ENCODE assay signal across 16 cellular contexts in genomic region chr10:20674870-20675385, GRCh38.
DNase-seq lines count a peak whose midpoint lies in the region; ATAC-seq, FAIRE-seq and TF ChIP-seq lines count a peak whose summit lies in the region.
"Had no signal": no experiment of that assay in that cellular context is flagged by ENCODE, and none has a peak within 500 bp of the region (broad histone marks: within the 10 kb centered on the region; RNA-seq: fewer than 3 reads in every experiment).

No MANE protein-coding gene starts in this region.

- H3K27me3 ChIP-seq in HUES64 (ENCODE audit: insufficient read depth, low read length) (no peaks in the 10 kb centered on the region), H1 (replicated peaks in 1 of 4; ENCODE audit: control insufficient read depth in 3 of 4, extremely low read depth in 1 of 4, insufficient read depth in 3 of 4, low read length in 3 of 4) (no peaks in the 10 kb centered on the region)

- peak overlapping the region; percentile 3 for H3K27ac Mint-ChIP-seq in progenitor cell of endocrine pancreas
- H3K27ac Mint-ChIP-seq: CD4-positive, CD25-positive, alpha-beta regulatory T cell had no signal

- H3K4ac ChIP-seq in H1 (replicated peaks; ENCODE audit: insufficient read length, low read depth, low read length) = no peak overlapping the region

- no peak overlapping the region for H3K4me3 Mint-ChIP-seq in progenitor cell of endocrine pancreas (ENCODE audit: low read depth)
- H3K4me3 Mint-ChIP-seq: CD4-positive, CD25-positive, alpha-beta regulatory T cell had no signal

- H4K20me1 ChIP-seq in H1 (replicated peaks in 1 of 2; ENCODE audit: control insufficient read depth in 1 of 2, insufficient read depth in 2 of 2, low read length in 2 of 2) = no peaks in the 10 kb centered on the region

- H3K4me1 ChIP-seq in HUES64 (ENCODE audit: insufficient read depth, low read length) = peaks cover 12% of the 10 kb centered on the region
- no peaks in the 10 kb centered on the region for H3K4me1 ChIP-seq in H1 (replicated peaks in 1 of 4; ENCODE audit: control insufficient read depth in 3 of 4, insufficient read depth in 4 of 4, low read length in 3 of 4)

- H2BK20ac ChIP-seq in H1 (ENCODE audit: low read length) = no peak overlapping the region

- TF ChIP-seq POLR2A in H1 (IDR thresholded peaks at IDR 0.05; ENCODE audit: control extremely low read depth in 1 of 2, low read depth in 2 of 2, low read length in 2 of 2) = no peak

- no peak overlapping the region for H4K5ac ChIP-seq in H1 (ENCODE audit: insufficient read length, low read depth, low read length)

- peaks cover 3% of the 10 kb centered on the region for H3K9me3 Mint-ChIP-seq in progenitor cell of endocrine pancreas (ENCODE audit: low read depth)

- no peak overlapping the region for H3K4me3 ChIP-seq in HUES64 (ENCODE audit: low read length)
- H3K4me3 ChIP-seq in H1 (ENCODE audit: extremely low read depth in 1 of 4, insufficient read depth in 2 of 4, low read depth in 3 of 4, low read length in 4 of 4) = no peak overlapping the region

- H3K9me3 ChIP-seq in HUES64 (ENCODE audit: insufficient read depth, low read depth, low read length) (no peaks in the 10 kb centered on the region), H1 (ENCODE audit: insufficient read depth in 2 of 2, low read depth in 1 of 2, low read length in 1 of 2) (no peaks in the 10 kb centered on the region)

- CTCF ChIA-PET in H1 (lab: Charles Lee; ENCODE audit: partially characterized antibody) = interaction anchor here (0.9 to 1.4 kb wide), 2 partner anchors 13 to 93 kb away, joined by 3 read pairs; no protein-coding TSS in a partner anchor

- no peaks in the 10 kb centered on the region for H3K23me2 ChIP-seq in H1 (ENCODE audit: low read depth, low read length)

- H3K23ac ChIP-seq in H1 (ENCODE audit: insufficient read length) = no peak overlapping the region

- TF ChIP-seq EP300 in H1 (IDR thresholded peaks at IDR 0.05; ENCODE audit: borderline replicate concordance in 1 of 2, low read depth in 2 of 2, low read length in 2 of 2) = no peak

- no peak for TF ChIP-seq CTCF in H1 (IDR thresholded peaks at IDR 0.05; ENCODE audit: control extremely low read depth in 1 of 3, insufficient read depth in 1 of 3, low read depth in 1 of 3, low read length in 3 of 3)
- no peak for TF ChIP-seq CTCF in progenitor cell of endocrine pancreas (IDR thresholded peaks at IDR 0.05; ENCODE audit: unreplicated experiment)

- H3K36me3 Mint-ChIP-seq in progenitor cell of endocrine pancreas (ENCODE audit: insufficient read depth) = no peaks in the 10 kb centered on the region
- H3K36me3 Mint-ChIP-seq: CD4-positive, CD25-positive, alpha-beta regulatory T cell had no signal

- peak overlapping the region; percentile 19; the same call in 1 of the 2 replicates for H3K9ac ChIP-seq in HUES64 (ENCODE audit: low read depth, low read length)
- no peak overlapping the region for H3K9ac ChIP-seq in H1 (replicated peaks in 1 of 4; ENCODE audit: extremely low read depth in 1 of 4, low read depth in 3 of 4, low read length in 3 of 4)

- H3K79me2 ChIP-seq in H1 (ENCODE audit: control insufficient read depth in 1 of 2, insufficient read depth in 2 of 2, low read length in 2 of 2) = no peaks in the 10 kb centered on the region

- ATAC-seq in GM21619 (IDR thresholded peaks at IDR 0.05; ENCODE audit: unreplicated experiment) (no peak), HG03460 (IDR thresholded peaks at IDR 0.05; ENCODE audit: unreplicated experiment) (no peak), GM21529 (IDR thresholded peaks at IDR 0.05; ENCODE audit: unreplicated experiment) (no peak)
- ATAC-seq: Panc1, SK-N-SH treated with all-trans-retinoic acid at 6 μM for 48 hours had no signal

- H2AK5ac ChIP-seq in H1 (ENCODE audit: low read depth, low read length) = no peak overlapping the region

- H2BK12ac ChIP-seq in H1 (ENCODE audit: low read depth, low read length) = no peak overlapping the region

- FAIRE-seq in H1 (lab: Jason Lieb, UNC) = no peak

- H3K56ac ChIP-seq in H1 (replicated peaks; ENCODE audit: insufficient read length, low read depth, low read length) = no peak overlapping the region

- H2BK120ac ChIP-seq in H1 (replicated peaks; ENCODE audit: low read depth, low read length) = no peak overlapping the region

- H2BK5ac ChIP-seq in H1 (ENCODE audit: low read depth, low read length) = no peak overlapping the region

- no peak overlapping the region for H4K91ac ChIP-seq in H1 (replicated peaks; ENCODE audit: insufficient read length, low read length)

- H3K27me3 Mint-ChIP-seq in progenitor cell of endocrine pancreas = no peaks in the 10 kb centered on the region
- H3K27me3 Mint-ChIP-seq: CD4-positive, CD25-positive, alpha-beta regulatory T cell had no signal

- H3K27ac ChIP-seq in HUES64 (ENCODE audit: low read depth, low read length) (no peak overlapping the region; the same call in 1 of the 2 replicates), H1 (ENCODE audit: low read depth, low read length) (no peak overlapping the region)

- 49% methylated on average over 1 of the region's 1 CpG for WGBS in HUES64
- WGBS in H1 (ENCODE audit: extremely low coverage in 1 of 2, insufficient coverage in 1 of 2, insufficient read length in 1 of 2, insufficient replicate concordance in 2 of 2, low coverage in 1 of 2, low lambda C conversion rate in 2 of 2, missing lambda C conversion rate in 1 of 2), 2 experiments = 76% methylated on average over 1 of the region's 1 CpG; no CpG with 5 or more reads in 1 of the 2 experiments

- TF ChIP-seq RAD21 in H1 (IDR thresholded peaks at IDR 0.05 in 1 of 2, conservative IDR thresholded peaks at IDR 0.05 in 1 of 2; ENCODE audit: low read depth in 2 of 2, low read length in 2 of 2) = no peak

- no peaks in the 10 kb centered on the region for H3K79me1 ChIP-seq in H1 (ENCODE audit: low read depth, low read length)

- H2BK15ac ChIP-seq in H1 (ENCODE audit: low read length) = no peak overlapping the region

- DNase-seq in H1 (ENCODE audit: low read depth in 1 of 2, low spot score in 2 of 2) (no peak), myocyte (ENCODE audit: low read depth) (peak; percentile 24), progenitor cell of endocrine pancreas (ENCODE audit: low spot score, unreplicated experiment) (no peak)
- DNase-seq: Calu3; CD4-positive, CD25-positive, alpha-beta regulatory T cell; KG1; NCI-H1105 treated with DMSO at 0.1 percent for 48 hours; NCI-H1930; NCI-H2171 treated with DMSO at 0.1 percent for 48 hours; SHP77 had no signal

- no peak overlapping the region for H3K4me2 ChIP-seq in H1 (ENCODE audit: insufficient read depth in 1 of 2, low read depth in 2 of 2, low read length in 2 of 2)

- peaks cover 8% of the 10 kb centered on the region for H3K4me1 Mint-ChIP-seq in progenitor cell of endocrine pancreas (ENCODE audit: low read depth)
- H3K4me1 Mint-ChIP-seq: CD4-positive, CD25-positive, alpha-beta regulatory T cell had no signal

- POLR2A ChIA-PET in H1 (lab: Charles Lee; ENCODE audit: partially characterized antibody) = no interaction called here

- H3K14ac ChIP-seq in H1 (ENCODE audit: insufficient read length) = no peak overlapping the region

- H3K36me3 ChIP-seq in HUES64 (ENCODE audit: insufficient read depth, low read length) (no peaks in the 10 kb centered on the region), H1 (ENCODE audit: control insufficient read depth in 2 of 4, insufficient read depth in 4 of 4, low read length in 3 of 4) (no peaks in the 10 kb centered on the region)

- H2AFZ ChIP-seq in H1 (ENCODE audit: low read length) = peak overlapping the region; percentile 68; the same call in 1 of the 2 replicates

- H3K18ac ChIP-seq in H1 (ENCODE audit: extremely low read depth, low read length) = no peak overlapping the region

- no peak overlapping the region for H4K8ac ChIP-seq in H1 (ENCODE audit: extremely low read depth, insufficient read depth, low read length)

TF ChIP-seq in H1, 55 proteins besides CTCF, POLR2A, EP300 and RAD21 (continues in another document):
- TF ChIP-seq KDM1A (IDR thresholded peaks at IDR 0.05; ENCODE audit: borderline replicate concordance, low read length) (no peak), TEAD4 (IDR thresholded peaks at IDR 0.05; ENCODE audit: low read depth, low read length) (no peak), BCL11A (IDR thresholded peaks at IDR 0.05; ENCODE audit: low read depth in 2 of 2, low read length in 2 of 2) (no peak)
